ENCODE assay signal across 9 cellular contexts in genomic region chr21:43712268-43712942, GRCh38. TPM values are rescaled to one million over a fixed set of nuclear protein-coding genes. Genes with fewer than 3 reads are reported as not detected.
DNase-seq lines count a peak whose midpoint lies in the region; ATAC-seq and TF ChIP-seq lines count a peak whose summit lies in the region.
"Had no signal": no experiment of that assay in that cellular context is flagged by ENCODE, and none has a peak within 500 bp of the region (broad histone marks: within the 10 kb centered on the region; RNA-seq: fewer than 3 reads in every experiment).

No MANE protein-coding gene starts in this region.

- no peaks in the 10 kb centered on the region for H3K27me3 ChIP-seq in gastroesophageal sphincter

- ATAC-seq in omental fat pad (ENCODE audit: low FRiP score), result peak; percentile 69
- no peak for ATAC-seq in GM21723 (IDR thresholded peaks at IDR 0.05; ENCODE audit: unreplicated experiment)
- no peak for ATAC-seq in gastroesophageal sphincter

- no peak for TF ChIP-seq POLR2A in gastroesophageal sphincter (IDR thresholded peaks at IDR 0.05)

- WGBS in gastroesophageal sphincter (ENCODE audit: low coverage in 1 of 2), 2 donors, result 65 to 68% methylated on average over 5 to 7 of the region's 13 CpGs

- H3K4me3 ChIP-seq in choroid plexus epithelial cell (ENCODE audit: low read depth, low read length), result no peak overlapping the region
- H3K4me3 ChIP-seq in gastroesophageal sphincter, result no peak overlapping the region

- H3K4me1 ChIP-seq in gastroesophageal sphincter, result no peaks in the 10 kb centered on the region

- H3K36me3 ChIP-seq in gastroesophageal sphincter, result no peaks in the 10 kb centered on the region

- DNase-seq in Caki2 (ENCODE audit: low read depth), result peak; percentile 100
- peak; percentile 41 for DNase-seq in NCI-H1092 treated with DMSO at 0.1 percent for 48 hours (lab: John Stamatoyannopoulos, UW)
- DNase-seq in choroid plexus epithelial cell (ENCODE audit: low read depth), result peak; percentile 49
- DNase-seq in omental fat pad (ENCODE audit: low spot score), result no peak
- no peak for DNase-seq in C1 segment of cervical spinal cord (lab: John Stamatoyannopoulos, UW)
- no peak for DNase-seq in HEK293T (ENCODE audit: extremely low spot score)
- DNase-seq: cerebellar nuclear complex had no signal

- H3K9me3 ChIP-seq in gastroesophageal sphincter, result no peaks in the 10 kb centered on the region

- TF ChIP-seq EP300 in gastroesophageal sphincter (IDR thresholded peaks at IDR 0.05), result no peak

- CTCF ChIA-PET in HEK293T (lab: Yijun Ruan, JAX), result no interaction called here

- POLR2A ChIA-PET in HEK293T (lab: Yijun Ruan, JAX), result interaction anchor here (0.6 to 0.8 kb wide), 2 partner anchors 16 to 61 kb away, joined by 3 read pairs; no protein-coding TSS in a partner anchor

- TF ChIP-seq CTCF in choroid plexus epithelial cell (conservative IDR thresholded peaks at IDR 0.05; ENCODE audit: low read depth, low read length) (no peak), omental fat pad (IDR thresholded peaks at IDR 0.05) (no peak), gastroesophageal sphincter (IDR thresholded peaks at IDR 0.05) (no peak)

- no peak overlapping the region for H3K27ac ChIP-seq in gastroesophageal sphincter

- in situ Hi-C loops in Caki2 (cut with HindIII; ENCODE audit: low pct_unique_long_range_greater_than_20kb, low sequenced_read_pairs), result no loop called here

TF ChIP-seq in HEK293T, 16 proteins besides CTCF, POLR2A, EP300 and RAD21:
- no peak for TF ChIP-seq PKNOX1 (IDR thresholded peaks at IDR 0.05)
- no peak for TF ChIP-seq ARNT (IDR thresholded peaks at IDR 0.05)
- TF ChIP-seq ZNF384 (IDR thresholded peaks at IDR 0.05), result no peak
- TF ChIP-seq LEF1 (IDR thresholded peaks at IDR 0.05; ENCODE audit: borderline replicate concordance), result no peak
- TF ChIP-seq FOXA1 (IDR thresholded peaks at IDR 0.05), result no peak
- TF ChIP-seq BHLHE40 (IDR thresholded peaks at IDR 0.05; ENCODE audit: borderline replicate concordance), result no peak
- no peak for TF ChIP-seq FOXK2 (IDR thresholded peaks at IDR 0.05)
- no peak for TF ChIP-seq SP1 (IDR thresholded peaks at IDR 0.05)
- no peak for TF ChIP-seq ELF4 (IDR thresholded peaks at IDR 0.05)
- no peak for TF ChIP-seq CTBP1 (IDR thresholded peaks at IDR 0.05; ENCODE audit: borderline replicate concordance)
- TF ChIP-seq FOXM1 (IDR thresholded peaks at IDR 0.05; ENCODE audit: borderline replicate concordance), result no peak
- no peak for TF ChIP-seq SUZ12 (IDR thresholded peaks at IDR 0.05)
- no peak for TF ChIP-seq TARDBP (IDR thresholded peaks at IDR 0.05)
- no peak for TF ChIP-seq L3MBTL2 (conservative IDR thresholded peaks at IDR 0.05)
- no peak for TF ChIP-seq HDGF (IDR thresholded peaks at IDR 0.05; ENCODE audit: borderline replicate concordance)
- no peak for TF ChIP-seq NFRKB (IDR thresholded peaks at IDR 0.05)

RNA-seq across cellular contexts. Expression of gene PDXK, which starts 6.5 kb away (rescaled TPM):
- 736 and 833 TPM in 2 replicates for total RNA-seq in Caki2 (2014; rRNA removed; shearing (Covaris generic); ENCODE audit: low replicate concordance)
- total RNA-seq in omental fat pad (100 to 1,000 TPM in 2 of 4 donors, 10 to 100 TPM in 2; 58.8 to 111 (median 93.5) TPM), gastroesophageal sphincter (10 to 100 TPM; 24.4 to 42.2 (median 33.0) TPM)

RNA-seq across cellular contexts. Expression of gene RRP1B, which starts 53.0 kb away (rescaled TPM):
- 23.5 and 28.8 TPM in 2 replicates for total RNA-seq in Caki2 (2014; rRNA removed; shearing (Covaris generic); ENCODE audit: low replicate concordance)
- total RNA-seq in omental fat pad, result 10 to 100 TPM; 19.4 to 47.4 (median 22.0) TPM
- 10 to 100 TPM; 17.8 to 23.7 (median 21.2) TPM for total RNA-seq in gastroesophageal sphincter

RNA-seq across cellular contexts. Expression of gene HSF2BP, which starts 53.1 kb away (rescaled TPM):
- 1.7 and 12.9 TPM in 2 replicates for total RNA-seq in Caki2 (2014; rRNA removed; shearing (Covaris generic); ENCODE audit: low replicate concordance)
- 1 to 10 TPM in 2 of 4 donors, under 1 TPM in 1, not detected in 1; 0.94 to 1.6 (median 1.1) TPM for total RNA-seq in omental fat pad
- 1 to 10 TPM in 2 of 4 donors, under 1 TPM in 2; 0.40 to 2.4 (median 1.2) TPM for total RNA-seq in gastroesophageal sphincter

Comparison
In these comparisons a context has a peak if more than half of its experiments do, and no peak if none do; other contexts are left out.
1. DNase-seq: peak in Caki2 (single experiment), NCI-H1092 treated with DMSO at 0.1 percent for 48 hours (single experiment) and choroid plexus epithelial cell (single experiment); none in omental fat pad (single experiment), C1 segment of cervical spinal cord (0 of 14) and HEK293T (single experiment).